In genomic region chr21:25858328-25858727, GRCh38 we compare ENCODE assay signal across 18 cellular contexts.
"Had no signal": no experiment of that assay in that cellular context is flagged by ENCODE, and none has a peak within 500 bp of the region (broad histone marks: within the 10 kb centered on the region; RNA-seq: fewer than 3 reads in every experiment).

No MANE protein-coding gene starts in this region.

- H3K9me3 ChIP-seq: esophagus muscularis mucosa, gastrocnemius medialis, heart right ventricle, spleen, testis, tibial nerve had no signal

- H3K27me3 ChIP-seq: gastrocnemius medialis, spleen, testis, tibial nerve had no signal

- ATAC-seq: gastrocnemius medialis; heart right ventricle; left lobe of liver; natural killer cell; sciatic nerve; stimulated activated naive B cell treated with anti-CD40 and anti-IgM and Interleukin-4, amounts not matched to agents 10 μg/mL and 1 μg/mL and 100 μg/mL, for 72 hours; stimulated activated naive CD8-positive, alpha-beta T cell treated with anti-CD3 and anti-CD28 coated beads, Interleukin-15, amount 100 ng/mL, for 72 hours had no signal

- DNase-seq: effector memory CD4-positive, alpha-beta T cell; gastrocnemius medialis; heart right ventricle; hypothalamus; kidney glomerular epithelial cell; natural killer cell; posterior cingulate gyrus; spleen; stimulated activated CD4-positive, alpha-beta T cell treated with anti-CD3 and anti-CD28 coated beads, Interleukin-2, amount 100 ng/mL, for 24 hours; stimulated activated CD4-positive, alpha-beta T cell treated with anti-CD3 and anti-CD28 coated beads, Interleukin-4, amount 100 ng/mL, for 4 hours; stimulated activated naive B cell treated with anti-CD40 and anti-IgM and Interleukin-4, amounts not matched to agents 10 μg/mL and 1 μg/mL and 100 μg/mL, for 72 hours; stimulated activated naive CD8-positive, alpha-beta T cell treated with anti-CD3 and anti-CD28 coated beads, Interleukin-15, amount 100 ng/mL, for 72 hours; testis had no signal

- H3K4me1 ChIP-seq: gastrocnemius medialis, spleen, testis, tibial nerve had no signal

- H3K36me3 ChIP-seq: esophagus muscularis mucosa, gastrocnemius medialis, heart right ventricle, spleen, tibial nerve had no signal

- H3K27ac ChIP-seq: epithelial cell of prostate, esophagus muscularis mucosa, gastrocnemius medialis, heart right ventricle, spleen, testis, tibial nerve had no signal

- H3K4me3 ChIP-seq: esophagus muscularis mucosa, gastrocnemius medialis, heart right ventricle, spleen, testis, tibial nerve had no signal
